10 cellular contexts compared by ENCODE assay signal in genomic region chr12:95385246-95385645, GRCh38.
DNase-seq lines count a peak whose midpoint lies in the region; TF ChIP-seq lines count a peak whose summit lies in the region.
"Had no signal": no experiment of that assay in that cellular context is flagged by ENCODE, and none has a peak within 500 bp of the region (broad histone marks: within the 10 kb centered on the region; RNA-seq: fewer than 3 reads in every experiment).

No MANE protein-coding gene starts in this region.

- BruUV-seq in mammary epithelial cell (replicated peaks; lab: Mats Ljungman, UMichigan): no TSS peak

- H3K9ac ChIP-seq in mammary epithelial cell (ENCODE audit: insufficient read depth, low read length): no peak overlapping the region
- H3K9ac ChIP-seq in subcutaneous abdominal adipose tissue (ENCODE audit: low read length in 5 of 5): peak overlapping the region in 4 of 5 donors; percentile 29 to 66 (median 52)

- H3K9me3 ChIP-seq in mammary epithelial cell (replicated peaks; ENCODE audit: insufficient read depth, low read length) (no peaks in the 10 kb centered on the region), subcutaneous abdominal adipose tissue (ENCODE audit: control insufficient read depth in 5 of 5, low read length in 5 of 5) (no peaks in the 10 kb centered on the region)

- H3K4me1 Mint-ChIP-seq in HFFc6 (ENCODE audit: low read depth): peaks cover 38% of the 10 kb centered on the region

- H3K4me1 ChIP-seq in mammary epithelial cell (ENCODE audit: insufficient read depth, low read length): peaks cover 6% of the 10 kb centered on the region
- peaks cover 0 to 23% (median 16%) of the 10 kb centered on the region in 5 donors for H3K4me1 ChIP-seq in subcutaneous abdominal adipose tissue (ENCODE audit: control insufficient read depth in 5 of 5, insufficient read depth in 5 of 5, low read length in 5 of 5)

- TF ChIP-seq CTCF in HFFc6 (IDR thresholded peaks at IDR 0.05) (no peak), mammary epithelial cell (conservative IDR thresholded peaks at IDR 0.05 in 1 of 2, IDR thresholded peaks at IDR 0.05 in 1 of 2; ENCODE audit: extremely low read depth in 1 of 2, insufficient read depth in 1 of 2, low read depth in 1 of 2, low read length in 2 of 2) (no peak)

- H3K4me2 ChIP-seq in mammary epithelial cell (ENCODE audit: insufficient read depth, low read depth, low read length): peak overlapping the region; percentile 81

- H3K27me3 ChIP-seq in mammary epithelial cell (ENCODE audit: insufficient read depth, low read length) (no peaks in the 10 kb centered on the region), subcutaneous abdominal adipose tissue (ENCODE audit: control insufficient read depth in 5 of 5, insufficient read depth in 4 of 5, low read length in 5 of 5) (no peaks in the 10 kb centered on the region)

- H3K36me3 ChIP-seq in mammary epithelial cell (ENCODE audit: insufficient read depth, low read length) (no peaks in the 10 kb centered on the region), subcutaneous abdominal adipose tissue (ENCODE audit: control insufficient read depth in 5 of 5, insufficient read depth in 5 of 5, low read length in 5 of 5) (no peaks in the 10 kb centered on the region)

- H3K27ac Mint-ChIP-seq in HFFc6: no peak overlapping the region

- no peaks in the 10 kb centered on the region for H3K79me2 ChIP-seq in mammary epithelial cell (ENCODE audit: insufficient read depth, low read length)

- in situ Hi-C loops in mammary epithelial cell (cut with MboI; ENCODE audit: low sequenced_read_pairs in 2 of 2): no loop called here

- H3K4me3 Mint-ChIP-seq in HFFc6: peak overlapping the region; percentile 73

- no peaks in the 10 kb centered on the region for H3K9me3 Mint-ChIP-seq in HFFc6

- DNase-seq in HFFc6: no peak
- DNase-seq in mammary epithelial cell: peak; percentile 14
- DNase-seq in inferior parietal cortex (ENCODE audit: extremely low spot score): peak; percentile 9
- DNase-seq in DMS79 treated with DMSO at 0.1 percent for 48 hours (lab: John Stamatoyannopoulos, UW): no peak
- no peak for DNase-seq in SHP77 (lab: John Stamatoyannopoulos, UW)
- DNase-seq in DMS153 treated with DMSO at 0.1 percent for 48 hours (lab: John Stamatoyannopoulos, UW; ENCODE audit: unreplicated experiment): no peak
- DNase-seq in cortex of kidney (lab: John Stamatoyannopoulos, UW): no peak
- DNase-seq: NCI-H2029; stimulated activated CD4-positive, alpha-beta T cell treated with anti-CD3 and anti-CD28 coated beads, Interleukin-4, amount 100 ng/mL, for 24 hours had no signal

- peaks cover 3% of the 10 kb centered on the region for H3K27me3 Mint-ChIP-seq in HFFc6 (ENCODE audit: insufficient read depth)

- 0% methylated on average over 7 of the region's 7 CpGs for WGBS in mammary epithelial cell (ENCODE audit: low coverage, missing lambda C conversion rate)

- CTCF ChIA-PET in mammary epithelial cell (lab: Charles Lee; ENCODE audit: low non-redundant PET): interaction anchor here (0.6 kb wide), 1 partner anchor 34 kb away, joined by 11 read pairs; no protein-coding TSS in a partner anchor

- H3K27ac ChIP-seq in mammary epithelial cell (ENCODE audit: insufficient read depth, low read depth, low read length) (no peak overlapping the region), subcutaneous abdominal adipose tissue (ENCODE audit: low read depth, low read length) (peak overlapping the region; percentile 63)

- peak overlapping the region; percentile 76 for H2AFZ ChIP-seq in mammary epithelial cell (ENCODE audit: low read depth, low read length)

- dilution Hi-C loops in mammary epithelial cell (cut with HindIII; ENCODE audit: low sequenced_read_pairs): no loop called here

- intact Hi-C loops in mammary epithelial cell (cut with micrococcal nuclease): no loop called here

- H3K36me3 Mint-ChIP-seq in HFFc6 (ENCODE audit: low read depth): no peaks in the 10 kb centered on the region

- H4K20me1 ChIP-seq in mammary epithelial cell (ENCODE audit: insufficient read depth, low read length): no peaks in the 10 kb centered on the region

- peak overlapping the region; percentile 4 to 32 (median 4) for H3K4me3 ChIP-seq in mammary epithelial cell (replicated peaks in 1 of 3; ENCODE audit: insufficient read depth in 1 of 3, low read depth in 2 of 3, low read length in 3 of 3)
- H3K4me3 ChIP-seq in subcutaneous abdominal adipose tissue (ENCODE audit: low read depth in 1 of 5, low read length in 5 of 5): peak overlapping the region; percentile 50 to 78 (median 56)

Comparison
In these comparisons a context has a peak if more than half of its experiments do, and no peak if none do; other contexts are left out.
1. DNase-seq: peak in mammary epithelial cell (single experiment) and inferior parietal cortex (single experiment); none in HFFc6 (single experiment), DMS79 treated with DMSO at 0.1 percent for 48 hours (single experiment), SHP77 (0 of 2), DMS153 treated with DMSO at 0.1 percent for 48 hours (single experiment) and cortex of kidney (single experiment).